Comparison of ENCODE assay signal across 8 cellular contexts in genomic region chr7:105678811-105679495, GRCh38.
DNase-seq lines count a peak whose midpoint lies in the region; ATAC-seq, FAIRE-seq and TF ChIP-seq lines count a peak whose summit lies in the region.

No MANE protein-coding gene starts in this region.

- TF ChIP-seq POLR2A in GM12891 (IDR thresholded peaks at IDR 0.05; ENCODE audit: low read depth, low read length), result no peak

- in situ Hi-C loops in HAP-1 (cut with MboI; ENCODE audit: low sequenced_read_pairs), result no loop called here

- FAIRE-seq in GM12891 (lab: Jason Lieb, UNC), result peak; percentile 84

- peaks cover 57% of the 10 kb centered on the region for H3K4me1 Mint-ChIP-seq in activated B cell treated with CpG ODN at 0.5 μM for 24 hours

- peaks cover 14% of the 10 kb centered on the region for H3K4me1 ChIP-seq in parathyroid adenoma
- H3K4me1 ChIP-seq in HAP-1, result no peaks in the 10 kb centered on the region

- H3K4me3 Mint-ChIP-seq in activated B cell treated with CpG ODN at 0.5 μM for 24 hours, result peak overlapping the region; percentile 94

- H3K9ac ChIP-seq in parathyroid adenoma, result no peak overlapping the region

- H3K27ac Mint-ChIP-seq in activated B cell treated with CpG ODN at 0.5 μM for 24 hours, result peak overlapping the region; percentile 89

- POLR2A ChIA-PET in activated B cell treated with CpG ODN at 0.5 μM for 24 hours (lab: Charles Lee), result interaction anchor here (0.6 to 3.8 kb wide), 9 partner anchors 10 to 1489 kb away, joined by 3 to 21 read pairs (median 4); partner anchors contain the start of gene HBP1

- H3K9me3 Mint-ChIP-seq in activated B cell treated with CpG ODN at 0.5 μM for 24 hours, result no peaks in the 10 kb centered on the region

- no peak for DNase-seq in GM12891 (ENCODE audit: insufficient read length, low spot score)
- peak; percentile 42 for DNase-seq in activated B cell treated with CpG ODN at 0.5 μM for 24 hours
- DNase-seq in fibroblast of villous mesenchyme (ENCODE audit: low read depth), result peak; percentile 71
- no peak for DNase-seq in RPMI8226
- DNase-seq in NCI-H748 (lab: John Stamatoyannopoulos, UW; ENCODE audit: unreplicated experiment), result no peak
- DNase-seq in HAP-1 (ENCODE audit: low spot score in 2 of 2), result no peak

- CTCF ChIA-PET in activated B cell treated with CpG ODN at 0.5 μM for 24 hours (lab: Charles Lee), result interaction anchor here (1.1 to 1.3 kb wide), 2 partner anchors 10 to 22 kb away, joined by 3 to 4 read pairs; no protein-coding TSS in a partner anchor

- H3K4me2 ChIP-seq in parathyroid adenoma (ENCODE audit: low read length), result peak overlapping the region; percentile 31

- H3K79me2 ChIP-seq in parathyroid adenoma, result no peaks in the 10 kb centered on the region

- H3K27ac ChIP-seq in parathyroid adenoma, result no peak overlapping the region

- H3K9me3 ChIP-seq in parathyroid adenoma (ENCODE audit: control insufficient read depth, low read length), result no peaks in the 10 kb centered on the region
- H3K9me3 ChIP-seq in HAP-1, result no peaks in the 10 kb centered on the region; the same call in 1 of the 2 replicates

- H3K27me3 ChIP-seq in parathyroid adenoma (ENCODE audit: control insufficient read depth, insufficient read depth, low read length) (no peaks in the 10 kb centered on the region), HAP-1 (ENCODE audit: low read depth) (no peaks in the 10 kb centered on the region)

- ATAC-seq in HG03025 (IDR thresholded peaks at IDR 0.05; ENCODE audit: low FRiP score, unreplicated experiment), result peak; percentile 44
- peak; percentile 62 for ATAC-seq in activated B cell treated with CpG ODN at 0.5 μM for 24 hours (ENCODE audit: low read depth)

- H2AFZ ChIP-seq in parathyroid adenoma, result no peak overlapping the region

- TF ChIP-seq CTCF in activated B cell treated with CpG ODN at 0.5 μM for 24 hours (IDR thresholded peaks at IDR 0.05) (no peak), fibroblast of villous mesenchyme (IDR thresholded peaks at IDR 0.05; ENCODE audit: insufficient read depth, low read depth, low read length) (no peak), parathyroid adenoma (IDR thresholded peaks at IDR 0.05) (no peak)

- no peaks in the 10 kb centered on the region for H3K27me3 Mint-ChIP-seq in activated B cell treated with CpG ODN at 0.5 μM for 24 hours

- H3K4me3 ChIP-seq in fibroblast of villous mesenchyme (ENCODE audit: low read depth, low read length), result peak overlapping the region; percentile 29
- no peak overlapping the region for H3K4me3 ChIP-seq in parathyroid adenoma (ENCODE audit: low read depth, low read length)
- no peak overlapping the region for H3K4me3 ChIP-seq in HAP-1

- intact Hi-C loops in activated B cell treated with CpG ODN at 0.5 μM for 24 hours (cut with micrococcal nuclease), result loop anchor here (1.0 to 10.0 kb wide), 6 partner anchors 12 to 606 kb away; partner anchors contain the start of genes ATXN7L1 and NAMPT

- H3K36me3 ChIP-seq in parathyroid adenoma (ENCODE audit: control insufficient read depth, insufficient read depth, low read length), result no peaks in the 10 kb centered on the region
- no peaks in the 10 kb centered on the region for H3K36me3 ChIP-seq in HAP-1 (replicated peaks)

- H3K36me3 Mint-ChIP-seq in activated B cell treated with CpG ODN at 0.5 μM for 24 hours (ENCODE audit: low read depth), result peaks cover 8% of the 10 kb centered on the region

TF ChIP-seq in GM12891, 5 proteins besides CTCF, POLR2A, EP300 and RAD21:
- TF ChIP-seq PAX5 (IDR thresholded peaks at IDR 0.05; ENCODE audit: insufficient read depth, low read length, severe bottlenecking) (no peak), POLR2AphosphoS5 (IDR thresholded peaks at IDR 0.05; ENCODE audit: low read depth, low read length) (no peak), POU2F2 (IDR thresholded peaks at IDR 0.05; ENCODE audit: low read depth, low read length) (no peak), SPI1 (IDR thresholded peaks at IDR 0.05; ENCODE audit: low read depth, low read length) (peak; percentile 74), TAF1 (IDR thresholded peaks at IDR 0.05; ENCODE audit: low read depth, low read length) (no peak)

Comparison
In these comparisons a context has a peak if more than half of its experiments do, and no peak if none do; other contexts are left out.
1. DNase-seq: peak in activated B cell treated with CpG ODN at 0.5 μM for 24 hours (single experiment) and fibroblast of villous mesenchyme (single experiment); none in GM12891 (single experiment), RPMI8226 (single experiment), NCI-H748 (single experiment) and HAP-1 (0 of 2).